In genomic region chr12:22380029-22380428, GRCh38 we compare ENCODE assay signal across 28 cellular contexts. TPM values are rescaled to one million over a fixed set of nuclear protein-coding genes. Genes with fewer than 3 reads are reported as not detected.
"Had no signal": no experiment of that assay in that cellular context is flagged by ENCODE, and none has a peak within 500 bp of the region (broad histone marks: within the 10 kb centered on the region; RNA-seq: fewer than 3 reads in every experiment).

No MANE protein-coding gene starts in this region.

- H3K36me3 Mint-ChIP-seq: brain; natural killer cell; stimulated activated memory B cell treated with anti-CD40 and anti-IgM and Interleukin-4, amounts not matched to agents 10 μg/mL and 1 μg/mL and 100 μg/mL, for 72 hours had no signal

- ATAC-seq: activated CD4-positive, CD25-positive, alpha-beta regulatory T cell treated with anti-CD3 and anti-CD28 coated beads, Interleukin-2, amount 50 U/mL, for 24 hours; heart right ventricle; natural killer cell; stimulated activated memory B cell treated with anti-CD40 and anti-IgM and Interleukin-4, amounts not matched to agents 10 μg/mL and 1 μg/mL and 100 μg/mL, for 72 hours; stimulated activated naive CD8-positive, alpha-beta T cell treated with anti-CD3 and anti-CD28 coated beads, Interleukin-15, amount 100 ng/mL, for 72 hours; T-helper 17 cell had no signal

- DNase-seq: activated CD4-positive, alpha-beta T cell treated with anti-CD3 and anti-CD28 coated beads for 48 hours; activated CD4-positive, alpha-beta T cell treated with anti-CD3 and anti-CD28 coated beads, Interleukin-2, amount 50 U/mL, for 48 hours; activated CD8-positive, alpha-beta memory T cell treated with anti-CD3 and anti-CD28 coated beads for 24 hours; activated effector memory CD4-positive, alpha-beta T cell treated with anti-CD3 and anti-CD28 coated beads, Interleukin-2, amount 50 U/mL, for 16 hours; activated naive CD4-positive, alpha-beta T cell treated with anti-CD3 and anti-CD28 coated beads for 36 hours; activated naive CD8-positive, alpha-beta T cell treated with anti-CD3 and anti-CD28 coated beads for 36 hours; adrenal gland; aorta; cortex of kidney; foreskin fibroblast; heart right ventricle; left lung; mesendoderm; natural killer cell; stimulated activated CD4-positive, alpha-beta T cell treated with anti-CD3 and anti-CD28 coated beads, Interleukin-1b, Interleukin-23, amount 100 ng/mL, for 48 hours; stimulated activated CD4-positive, alpha-beta T cell treated with anti-CD3 and anti-CD28 coated beads, Interleukin-4, amount 100 ng/mL, for 4 hours; stimulated activated CD8-positive, alpha-beta memory T cell treated with anti-CD3 and anti-CD28 coated beads, Interleukin-4, amount 100 ng/mL, for 48 hours; stimulated activated naive CD8-positive, alpha-beta T cell treated with anti-CD3 and anti-CD28 coated beads, Interleukin-15, amount 100 ng/mL, for 72 hours; substantia nigra; T-helper 17 cell; T1000; uterus had no signal

- H3K27ac Mint-ChIP-seq: activated naive CD4-positive, alpha-beta T cell treated with anti-CD3 and anti-CD28 coated beads for 36 hours; activated naive CD8-positive, alpha-beta T cell treated with anti-CD3 and anti-CD28 coated beads for 36 hours; activated T-helper 1 cell treated with anti-CD3 and anti-CD28 coated beads, Interleukin-12 subunit alpha, Interleukin-12 subunit beta, Interleukin-2, Interleukin-4 antibody, amounts not matched to agents 30 ng/mL and 10 ng/mL and 1 ng/mL, durations not matched to agents 14 hours and 24 hours and 36 hours; brain; natural killer cell; stimulated activated memory B cell treated with anti-CD40 and anti-IgM and Interleukin-4, amounts not matched to agents 10 μg/mL and 1 μg/mL and 100 μg/mL, for 72 hours; T-helper 17 cell; type B pancreatic cell had no signal

- H3K4me1 Mint-ChIP-seq: brain; stimulated activated memory B cell treated with anti-CD40 and anti-IgM and Interleukin-4, amounts not matched to agents 10 μg/mL and 1 μg/mL and 100 μg/mL, for 72 hours had no signal

- H3K27me3 Mint-ChIP-seq: brain; stimulated activated naive CD8-positive, alpha-beta T cell treated with anti-CD3 and anti-CD28 coated beads, Interleukin-15, amount 100 ng/mL, for 72 hours; T-helper 17 cell; type B pancreatic cell had no signal

- H3K9me3 Mint-ChIP-seq: activated T-helper 1 cell treated with anti-CD3 and anti-CD28 coated beads, Interleukin-12 subunit alpha, Interleukin-12 subunit beta, Interleukin-2, Interleukin-4 antibody, amounts not matched to agents 30 ng/mL and 10 ng/mL and 1 ng/mL, durations not matched to agents 14 hours and 24 hours and 36 hours; natural killer cell; type B pancreatic cell had no signal

- H3K4me3 Mint-ChIP-seq: activated naive CD4-positive, alpha-beta T cell treated with anti-CD3 and anti-CD28 coated beads for 36 hours; activated naive CD8-positive, alpha-beta T cell treated with anti-CD3 and anti-CD28 coated beads for 36 hours; activated T-helper 1 cell treated with anti-CD3 and anti-CD28 coated beads, Interleukin-12 subunit alpha, Interleukin-12 subunit beta, Interleukin-2, Interleukin-4 antibody, amounts not matched to agents 30 ng/mL and 10 ng/mL and 1 ng/mL, durations not matched to agents 14 hours and 24 hours and 36 hours; brain; natural killer cell; stimulated activated memory B cell treated with anti-CD40 and anti-IgM and Interleukin-4, amounts not matched to agents 10 μg/mL and 1 μg/mL and 100 μg/mL, for 72 hours; stimulated activated naive CD8-positive, alpha-beta T cell treated with anti-CD3 and anti-CD28 coated beads, Interleukin-15, amount 100 ng/mL, for 72 hours; T-helper 17 cell; type B pancreatic cell had no signal

RNA-seq across cellular contexts. Expression of gene ST8SIA1, which starts 45.5 kb away (rescaled TPM):
- total RNA-seq: endothelial cell of umbilical vein had no signal
